1 cellular context compared by ENCODE assay signal in genomic region chr17:19304209-19304608, GRCh38.
TF ChIP-seq lines count a peak whose summit lies in the region.

No MANE protein-coding gene starts in this region.

TF ChIP-seq in K562, 482 proteins besides CTCF, POLR2A, EP300 and RAD21 (continued from another document):
- peak; percentile 96 for TF ChIP-seq ATF3 (IDR thresholded peaks at IDR 0.05)
- no peak for TF ChIP-seq ATF3 (CRISPR knock-in tag; conservative IDR thresholded peaks at IDR 0.05)
- TF ChIP-seq ZNF316 (IDR thresholded peaks at IDR 0.05): no peak
- 0 out of 2 replicates have a peak, but pooled peaks have one; percentile 20 for TF ChIP-seq TCFL5 (CRISPR knock-in tag; conservative IDR thresholded peaks at IDR 0.05)
- no peak for TF ChIP-seq EHMT2 (IDR thresholded peaks at IDR 0.05)
- TF ChIP-seq ZNF121 (CRISPR knock-in tag; conservative IDR thresholded peaks at IDR 0.05): no peak
- TF ChIP-seq CHCHD3 (CRISPR knock-in tag; IDR thresholded peaks at IDR 0.05): no peak
